ENCODE assay signal across 17 cellular contexts in the genomic region with DNA sequence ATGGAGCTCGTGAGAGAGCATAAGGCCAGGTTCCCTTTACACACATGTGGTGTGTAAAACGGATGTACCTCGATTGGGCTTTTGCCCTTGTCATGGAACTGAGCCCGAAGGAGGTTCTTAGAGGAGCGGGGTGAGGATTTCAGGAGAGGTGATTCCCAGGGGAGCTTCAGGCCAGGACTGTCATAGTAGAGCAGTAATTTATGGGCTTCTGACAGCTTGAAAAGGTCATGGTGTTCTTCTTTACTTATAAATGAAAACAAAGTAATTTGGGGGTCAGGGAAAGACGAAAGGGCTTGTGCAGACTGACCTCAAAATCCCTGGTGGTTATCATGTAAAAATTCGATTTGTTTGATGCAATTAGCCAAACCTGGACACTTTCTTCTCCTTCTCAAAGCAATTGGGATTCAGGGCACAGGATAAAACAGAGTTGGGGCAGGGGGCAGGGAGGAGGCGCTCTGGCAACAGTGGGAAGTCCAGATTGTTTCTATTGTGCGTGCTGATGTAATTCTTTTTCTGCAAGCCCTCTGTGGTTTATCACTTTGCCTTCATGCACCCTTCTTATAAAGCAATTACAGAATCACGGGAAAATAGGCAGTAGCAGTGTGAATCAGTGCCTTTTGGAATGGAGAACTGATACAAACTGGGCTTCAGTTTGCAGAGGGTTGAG. TPM values are rescaled to one million over a fixed set of nuclear protein-coding genes. Genes with fewer than 3 reads are reported as not detected.
DNase-seq lines count a peak whose midpoint lies in the region; ATAC-seq and TF ChIP-seq lines count a peak whose summit lies in the region.
"Had no signal": no experiment of that assay in that cellular context is flagged by ENCODE, and none has a peak within 500 bp of the region (broad histone marks: within the 10 kb centered on the region; RNA-seq: fewer than 3 reads in every experiment).

No MANE protein-coding gene starts in this region.

- in situ Hi-C loops in mammary epithelial cell (cut with MboI; ENCODE audit: low sequenced_read_pairs in 2 of 2) = no loop called here
- in situ Hi-C loops in gastrocnemius medialis (cut with MboI; ENCODE audit: low sequenced_read_pairs in 4 of 4) = no loop called here

- H3K4me3 ChIP-seq in breast epithelium = peak overlapping the region in 1 of 3 donors; percentile 15
- no peak overlapping the region for H3K4me3 ChIP-seq in mammary epithelial cell (replicated peaks in 1 of 3; ENCODE audit: insufficient read depth in 1 of 3, low read depth in 2 of 3, low read length in 3 of 3)
- no peak overlapping the region for H3K4me3 ChIP-seq in fibroblast of mammary gland (ENCODE audit: control insufficient read depth, low read depth, low read length)
- no peak overlapping the region for H3K4me3 ChIP-seq in neural progenitor cell
- no peak overlapping the region for H3K4me3 ChIP-seq in gastrocnemius medialis
- no peak overlapping the region for H3K4me3 ChIP-seq in ascending aorta

- H3K27ac ChIP-seq in breast epithelium (peak overlapping the region; percentile 13 to 66), mammary epithelial cell (ENCODE audit: insufficient read depth, low read depth, low read length) (no peak overlapping the region), neural progenitor cell (no peak overlapping the region), gastrocnemius medialis (no peak overlapping the region), ascending aorta (no peak overlapping the region)
- H3K27ac ChIP-seq: 22Rv1 had no signal

- peaks cover 0 to 3% of the 10 kb centered on the region in 2 donors for H3K4me1 ChIP-seq in breast epithelium
- H3K4me1 ChIP-seq in mammary epithelial cell (ENCODE audit: insufficient read depth, low read length) = no peaks in the 10 kb centered on the region
- peaks cover 28% of the 10 kb centered on the region for H3K4me1 ChIP-seq in neural progenitor cell
- peaks cover 0 to 6% of the 10 kb centered on the region in 2 donors for H3K4me1 ChIP-seq in gastrocnemius medialis
- no peaks in the 10 kb centered on the region for H3K4me1 ChIP-seq in ascending aorta
- H3K4me1 ChIP-seq: BE2C had no signal

- no peak for ATAC-seq in gastrocnemius medialis
- ATAC-seq in left colon = no peak
- ATAC-seq: HCT116 had no signal

- H3K9me3 Mint-ChIP-seq in neural progenitor cell = no peaks in the 10 kb centered on the region
- H3K9me3 Mint-ChIP-seq in type B pancreatic cell = peaks cover 4% of the 10 kb centered on the region

- H2AFZ ChIP-seq in mammary epithelial cell (ENCODE audit: low read depth, low read length) (no peak overlapping the region), neural progenitor cell (replicated peaks) (no peak overlapping the region)

- dilution Hi-C loops in mammary epithelial cell (cut with HindIII; ENCODE audit: low sequenced_read_pairs) = no loop called here

- no peaks in the 10 kb centered on the region for H3K9me3 ChIP-seq in breast epithelium
- no peaks in the 10 kb centered on the region for H3K9me3 ChIP-seq in mammary epithelial cell (replicated peaks; ENCODE audit: insufficient read depth, low read length)
- H3K9me3 ChIP-seq in neural progenitor cell (ENCODE audit: low read depth) = no peaks in the 10 kb centered on the region
- no peaks in the 10 kb centered on the region for H3K9me3 ChIP-seq in gastrocnemius medialis
- no peaks in the 10 kb centered on the region for H3K9me3 ChIP-seq in ascending aorta
- H3K9me3 ChIP-seq: BE2C had no signal

- H3K4me1 Mint-ChIP-seq in neural progenitor cell = peaks cover 18% of the 10 kb centered on the region
- peaks cover 17% of the 10 kb centered on the region for H3K4me1 Mint-ChIP-seq in type B pancreatic cell (ENCODE audit: unreplicated experiment)

- TF ChIP-seq CTCF in breast epithelium (IDR thresholded peaks at IDR 0.05) = no peak
- TF ChIP-seq CTCF in mammary epithelial cell (conservative IDR thresholded peaks at IDR 0.05 in 1 of 2, IDR thresholded peaks at IDR 0.05 in 1 of 2; ENCODE audit: extremely low read depth in 1 of 2, insufficient read depth in 1 of 2, low read depth in 1 of 2, low read length in 2 of 2) = no peak
- TF ChIP-seq CTCF in fibroblast of mammary gland (conservative IDR thresholded peaks at IDR 0.05; ENCODE audit: control insufficient read depth, insufficient read depth, low read depth, low read length) = no peak
- no peak for TF ChIP-seq CTCF in neural progenitor cell (IDR thresholded peaks at IDR 0.05)
- TF ChIP-seq CTCF in type B pancreatic cell (conservative IDR thresholded peaks at IDR 0.05) = no peak
- no peak for TF ChIP-seq CTCF in gastrocnemius medialis (IDR thresholded peaks at IDR 0.05 in 4 of 5, conservative IDR thresholded peaks at IDR 0.05 in 1 of 5)
- TF ChIP-seq CTCF in ascending aorta (IDR thresholded peaks at IDR 0.05) = no peak

- WGBS in mammary epithelial cell (ENCODE audit: low coverage, missing lambda C conversion rate) = 65% methylated on average over 7 of the region's 10 CpGs

- H3K4me3 Mint-ChIP-seq in neural progenitor cell = no peak overlapping the region
- H3K4me3 Mint-ChIP-seq in type B pancreatic cell = peak overlapping the region; percentile 10
- H3K4me3 Mint-ChIP-seq: CD4-positive, alpha-beta memory T cell had no signal

- CTCF ChIA-PET in mammary epithelial cell (lab: Charles Lee; ENCODE audit: low non-redundant PET) = no interaction called here

- no peaks in the 10 kb centered on the region for H3K36me3 ChIP-seq in breast epithelium
- H3K36me3 ChIP-seq in mammary epithelial cell (ENCODE audit: insufficient read depth, low read length) = no peaks in the 10 kb centered on the region
- no peaks in the 10 kb centered on the region for H3K36me3 ChIP-seq in neural progenitor cell
- H3K36me3 ChIP-seq in gastrocnemius medialis = no peaks in the 10 kb centered on the region
- no peaks in the 10 kb centered on the region for H3K36me3 ChIP-seq in ascending aorta
- H3K36me3 ChIP-seq: BE2C had no signal

- H3K27me3 ChIP-seq in breast epithelium = no peaks in the 10 kb centered on the region
- no peaks in the 10 kb centered on the region for H3K27me3 ChIP-seq in mammary epithelial cell (ENCODE audit: insufficient read depth, low read length)
- no peaks in the 10 kb centered on the region for H3K27me3 ChIP-seq in neural progenitor cell
- H3K27me3 ChIP-seq in gastrocnemius medialis = no peaks in the 10 kb centered on the region
- no peaks in the 10 kb centered on the region for H3K27me3 ChIP-seq in ascending aorta
- H3K27me3 ChIP-seq: BE2C had no signal

- H3K4me2 ChIP-seq in mammary epithelial cell (ENCODE audit: insufficient read depth, low read depth, low read length) = no peak overlapping the region
- H3K4me2 ChIP-seq in neural progenitor cell = peak overlapping the region; percentile 51

- TF ChIP-seq POLR2A in breast epithelium (IDR thresholded peaks at IDR 0.05) = no peak
- no peak for TF ChIP-seq POLR2A in gastrocnemius medialis (IDR thresholded peaks at IDR 0.05)

- H3K27ac Mint-ChIP-seq in neural progenitor cell (peak overlapping the region; percentile 5), type B pancreatic cell (peak overlapping the region; percentile 42)
- H3K27ac Mint-ChIP-seq: CD4-positive, alpha-beta memory T cell had no signal

- intact Hi-C loops in breast epithelium (cut with DNase I; ENCODE audit: low total_unique reads) = no loop called here
- intact Hi-C loops in mammary epithelial cell (cut with micrococcal nuclease) = no loop called here
- intact Hi-C loops in gastrocnemius medialis (cut with DNase I; ENCODE audit: low total_unique reads) = no loop called here
- intact Hi-C loops in left colon (cut with DNase I, micrococcal nuclease) = no loop called here
- intact Hi-C loops in ascending aorta (cut with DNase I) = no loop called here

- H3K27me3 Mint-ChIP-seq in neural progenitor cell (ENCODE audit: insufficient read depth, low read depth) = peaks cover 2% of the 10 kb centered on the region
- peaks cover 4% of the 10 kb centered on the region for H3K27me3 Mint-ChIP-seq in type B pancreatic cell

- H4K20me1 ChIP-seq in mammary epithelial cell (ENCODE audit: insufficient read depth, low read length) = no peaks in the 10 kb centered on the region
- no peaks in the 10 kb centered on the region for H4K20me1 ChIP-seq in neural progenitor cell (ENCODE audit: low read depth)

- DNase-seq in breast epithelium (ENCODE audit: low spot score in 2 of 2) (no peak), mammary epithelial cell (no peak), fibroblast of mammary gland (ENCODE audit: low read depth) (peak; percentile 12), neural progenitor cell (ENCODE audit: low spot score) (no peak), type B pancreatic cell (ENCODE audit: extremely low spot score, unreplicated experiment) (no peak), gastrocnemius medialis (no peak), left colon (no peak), ascending aorta (ENCODE audit: low spot score in 2 of 2) (no peak)
- DNase-seq: BE2C; Calu3; CD4-positive, alpha-beta memory T cell; NCI-H1930; NCI-H446 treated with DMSO at 0.1 percent for 48 hours; NK-92 treated with Interleukin-12 subunit alpha and Interleukin-12 subunit beta, amount 100 ng/mL, for 24 hours; OCI-M1 had no signal

- no peaks in the 10 kb centered on the region for H3K79me2 ChIP-seq in mammary epithelial cell (ENCODE audit: insufficient read depth, low read length)
- no peaks in the 10 kb centered on the region for H3K79me2 ChIP-seq in neural progenitor cell (ENCODE audit: low read depth)

- H3K36me3 Mint-ChIP-seq in neural progenitor cell (no peaks in the 10 kb centered on the region), type B pancreatic cell (no peaks in the 10 kb centered on the region)
- H3K36me3 Mint-ChIP-seq: CD4-positive, alpha-beta memory T cell had no signal

- peaks cover 7% of the 10 kb centered on the region for H3F3A ChIP-seq in neural progenitor cell (ENCODE audit: low read depth)

- no peak overlapping the region for H3K9ac ChIP-seq in mammary epithelial cell (ENCODE audit: insufficient read depth, low read length)
- H3K9ac ChIP-seq in neural progenitor cell = no peak overlapping the region

- no TSS peak for BruUV-seq in mammary epithelial cell (replicated peaks; lab: Mats Ljungman, UMichigan)

RNA-seq across cellular contexts. Expression of a gene that starts 51.1 kb away (rescaled TPM):
- total RNA-seq in breast epithelium (10 to 100 TPM in 2 of 3 donors, under 1 TPM in 1; 0.96 to 50.3 (median 32.1) TPM), mammary epithelial cell (1 to 10 TPM in 1 of 2 donors, under 1 TPM in 1; 0.87 to 2.3 TPM), neural progenitor cell (ENCODE audit: low replicate concordance) (0.25 and 4.7 TPM in 2 replicates), type B pancreatic cell (ENCODE audit: low replicate concordance) (10.1 and 17.4 TPM in 2 replicates), gastrocnemius medialis (under 1 TPM in 2 of 4 donors, not detected in 2; 0.18 to 0.34 TPM), left colon (10 to 100 TPM; 19.3 to 20.6 TPM), ascending aorta (0.43 TPM)
- 0.26 TPM for polyA plus RNA-seq in mammary epithelial cell
- polyA minus RNA-seq in mammary epithelial cell = 2.8 TPM
- total RNA-seq: CD4-positive, alpha-beta memory T cell had no signal

Comparison
In these comparisons a context has a peak if more than half of its experiments do, and no peak if none do; other contexts are left out.
1. H3K27ac ChIP-seq: peak in breast epithelium (2 of 2); none in mammary epithelial cell (single experiment), neural progenitor cell (single experiment), gastrocnemius medialis (0 of 4) and ascending aorta (0 of 2).